Comparison of ENCODE assay signal across 24 cellular contexts in the genomic region with DNA sequence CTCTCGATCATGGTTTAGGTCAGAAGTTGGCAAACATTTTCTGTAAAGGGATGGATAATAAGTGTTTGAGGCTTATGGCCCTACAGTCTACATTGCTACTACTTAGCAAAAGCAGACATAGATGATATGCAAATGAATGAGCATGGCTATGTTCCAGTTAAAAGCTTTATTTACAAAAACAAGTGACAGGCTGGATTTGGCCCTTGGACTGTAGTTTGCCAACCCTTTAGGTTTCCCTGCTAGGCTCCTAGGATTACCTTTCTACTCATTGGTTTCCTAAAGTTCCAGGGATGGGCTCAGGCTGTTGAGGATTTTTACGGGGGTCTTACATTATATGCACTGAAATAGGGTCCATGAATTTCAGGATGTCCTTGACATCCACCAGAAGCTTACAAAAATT. TPM values are rescaled to one million over a fixed set of nuclear protein-coding genes. Genes with fewer than 3 reads are reported as not detected.
DNase-seq lines count a peak whose midpoint lies in the region; ATAC-seq and TF ChIP-seq lines count a peak whose summit lies in the region.
"Had no signal": no experiment of that assay in that cellular context is flagged by ENCODE, and none has a peak within 500 bp of the region (broad histone marks: within the 10 kb centered on the region; RNA-seq: fewer than 3 reads in every experiment).

No MANE protein-coding gene starts in this region.

- CTCF ChIA-PET in WTC11 (lab: Charles Lee): no interaction called here

- H3K9ac ChIP-seq in OCI-LY1 (ENCODE audit: low read length): peak overlapping the region; percentile 50; the same call in 1 of the 2 replicates

- H3K36me3 Mint-ChIP-seq in activated naive CD4-positive, alpha-beta T cell treated with anti-CD3 and anti-CD28 coated beads, Interleukin-2, amount 50 U/mL, for 24 hours: peaks cover 6% of the 10 kb centered on the region
- peaks cover 0 to 4% of the 10 kb centered on the region in 2 donors for H3K36me3 Mint-ChIP-seq in activated naive CD4-positive, alpha-beta T cell treated with anti-CD3 and anti-CD28 coated beads, Interleukin-2, amount 50 U/mL, for 72 hours
- H3K36me3 Mint-ChIP-seq in WTC11 (peaks cover 53% of the 10 kb centered on the region), naive B cell (peaks cover 0 to 15% of the 10 kb centered on the region in 2 donors)

- H3K4me1 ChIP-seq in OCI-LY1 (ENCODE audit: insufficient read depth, low read length, severe bottlenecking): peaks cover 69% of the 10 kb centered on the region

- TF ChIP-seq CTCF in OCI-LY1 (IDR thresholded peaks at IDR 0.05; ENCODE audit: low read length): no peak
- TF ChIP-seq CTCF in WTC11 (IDR thresholded peaks at IDR 0.05): no peak

- H3F3A ChIP-seq in OCI-LY1 (ENCODE audit: insufficient read depth, low read length): no peaks in the 10 kb centered on the region

- DNase-seq in activated naive CD4-positive, alpha-beta T cell treated with anti-CD3 and anti-CD28 coated beads, Interleukin-2, amount 50 U/mL, for 72 hours (ENCODE audit: low spot score in 2 of 2): no peak
- DNase-seq in WTC11 (ENCODE audit: low spot score) (no peak), naive B cell (no peak), C1 segment of cervical spinal cord (lab: John Stamatoyannopoulos, UW) (no peak)
- no peak for DNase-seq in activated CD4-positive, alpha-beta T cell treated with anti-CD3 and anti-CD28 coated beads, Interleukin-2, amount 50 U/mL, for 48 hours
- DNase-seq: 8988T; Calu3; CD4-positive, alpha-beta memory T cell; DMS53; MM.1S; NCI-H1092 treated with DMSO at 0.1 percent for 48 hours; NCI-H2081; NCI-H446; NCI-H748 treated with DMSO at 0.1 percent for 48 hours; NK-92 treated with Interleukin-12 subunit alpha and Interleukin-12 subunit beta, amount 100 ng/mL, for 24 hours; OCI-M1; Right ventricle myocardium superior had no signal

- H3K4me3 ChIP-seq in OCI-LY1 (ENCODE audit: low read depth, low read length, poor library complexity, severe bottlenecking): peak overlapping the region; percentile 47
- H3K4me3 ChIP-seq: HAP-1 had no signal

- POLR2A ChIA-PET in WTC11 (lab: Charles Lee): no interaction called here

- no peaks in the 10 kb centered on the region for H4K20me1 ChIP-seq in OCI-LY1 (ENCODE audit: insufficient read depth, low read length)

- peaks cover 41% of the 10 kb centered on the region for H3K36me3 ChIP-seq in OCI-LY1 (ENCODE audit: insufficient read depth, low read length)

- no peaks in the 10 kb centered on the region for H3K9me2 ChIP-seq in OCI-LY1 (ENCODE audit: low read depth, low read length)

- no peaks in the 10 kb centered on the region for H3K79me2 ChIP-seq in OCI-LY1 (ENCODE audit: insufficient read depth, low read length)

- no peaks in the 10 kb centered on the region for H3K27me3 ChIP-seq in OCI-LY1 (ENCODE audit: insufficient read depth, low read length)

- peak overlapping the region; percentile 60 for H3K4me2 ChIP-seq in OCI-LY1 (ENCODE audit: low read length)

- no peak for ATAC-seq in activated naive CD4-positive, alpha-beta T cell treated with anti-CD3 and anti-CD28 coated beads, Interleukin-2, amount 50 U/mL, for 72 hours
- no peak for ATAC-seq in WTC11
- ATAC-seq in naive B cell (ENCODE audit: low read depth in 2 of 2): no peak
- ATAC-seq in HG02981 (IDR thresholded peaks at IDR 0.05; ENCODE audit: unreplicated experiment): no peak

- H3K4me3 Mint-ChIP-seq in activated naive CD4-positive, alpha-beta T cell treated with anti-CD3 and anti-CD28 coated beads, Interleukin-2, amount 50 U/mL, for 24 hours: no peak overlapping the region
- H3K4me3 Mint-ChIP-seq in WTC11: no peak overlapping the region
- no peak overlapping the region for H3K4me3 Mint-ChIP-seq in naive B cell
- H3K4me3 Mint-ChIP-seq: CD4-positive, alpha-beta memory T cell had no signal

- peak overlapping the region; percentile 23 for H3K27ac Mint-ChIP-seq in activated naive CD4-positive, alpha-beta T cell treated with anti-CD3 and anti-CD28 coated beads, Interleukin-2, amount 50 U/mL, for 24 hours
- no peak overlapping the region for H3K27ac Mint-ChIP-seq in activated naive CD4-positive, alpha-beta T cell treated with anti-CD3 and anti-CD28 coated beads, Interleukin-2, amount 50 U/mL, for 72 hours
- peak overlapping the region; percentile 41; the same call in 1 of the 2 replicates for H3K27ac Mint-ChIP-seq in WTC11
- peak overlapping the region in 5 of 6 donors; percentile 10 to 81 (median 30) for H3K27ac Mint-ChIP-seq in naive B cell

- H2AFZ ChIP-seq in OCI-LY1 (ENCODE audit: low read length): no peak overlapping the region

- no peaks in the 10 kb centered on the region for H3K9me3 ChIP-seq in OCI-LY1 (ENCODE audit: low read length)
- H3K9me3 ChIP-seq: HAP-1 had no signal

- H3K9me3 Mint-ChIP-seq in activated naive CD4-positive, alpha-beta T cell treated with anti-CD3 and anti-CD28 coated beads, Interleukin-2, amount 50 U/mL, for 24 hours: no peaks in the 10 kb centered on the region
- no peaks in the 10 kb centered on the region for H3K9me3 Mint-ChIP-seq in activated naive CD4-positive, alpha-beta T cell treated with anti-CD3 and anti-CD28 coated beads, Interleukin-2, amount 50 U/mL, for 72 hours
- H3K9me3 Mint-ChIP-seq in WTC11 (no peaks in the 10 kb centered on the region), naive B cell (no peaks in the 10 kb centered on the region)
- H3K9me3 Mint-ChIP-seq: IgD-negative memory B cell had no signal

- H3K27ac ChIP-seq in OCI-LY1 (ENCODE audit: low read depth, low read length, poor library complexity, severe bottlenecking): peak overlapping the region; percentile 87
- H3K27ac ChIP-seq: HL-60 had no signal

- H3K4me1 Mint-ChIP-seq in activated naive CD4-positive, alpha-beta T cell treated with anti-CD3 and anti-CD28 coated beads, Interleukin-2, amount 50 U/mL, for 24 hours: no peaks in the 10 kb centered on the region
- H3K4me1 Mint-ChIP-seq in WTC11 (peaks cover 14% of the 10 kb centered on the region), naive B cell (peaks cover 28 to 56% (median 54%) of the 10 kb centered on the region in 3 donors)
- H3K4me1 Mint-ChIP-seq: CD4-positive, alpha-beta memory T cell had no signal

- no peaks in the 10 kb centered on the region for H3K27me3 Mint-ChIP-seq in activated naive CD4-positive, alpha-beta T cell treated with anti-CD3 and anti-CD28 coated beads, Interleukin-2, amount 50 U/mL, for 24 hours
- H3K27me3 Mint-ChIP-seq in WTC11 (ENCODE audit: low read depth) (no peaks in the 10 kb centered on the region), naive B cell (no peaks in the 10 kb centered on the region)
- H3K27me3 Mint-ChIP-seq: CD4-positive, alpha-beta memory T cell had no signal

TF ChIP-seq in WTC11, 78 proteins besides CTCF, POLR2A, EP300 and RAD21 (continues in another document):
- TF ChIP-seq, protein P1, sequence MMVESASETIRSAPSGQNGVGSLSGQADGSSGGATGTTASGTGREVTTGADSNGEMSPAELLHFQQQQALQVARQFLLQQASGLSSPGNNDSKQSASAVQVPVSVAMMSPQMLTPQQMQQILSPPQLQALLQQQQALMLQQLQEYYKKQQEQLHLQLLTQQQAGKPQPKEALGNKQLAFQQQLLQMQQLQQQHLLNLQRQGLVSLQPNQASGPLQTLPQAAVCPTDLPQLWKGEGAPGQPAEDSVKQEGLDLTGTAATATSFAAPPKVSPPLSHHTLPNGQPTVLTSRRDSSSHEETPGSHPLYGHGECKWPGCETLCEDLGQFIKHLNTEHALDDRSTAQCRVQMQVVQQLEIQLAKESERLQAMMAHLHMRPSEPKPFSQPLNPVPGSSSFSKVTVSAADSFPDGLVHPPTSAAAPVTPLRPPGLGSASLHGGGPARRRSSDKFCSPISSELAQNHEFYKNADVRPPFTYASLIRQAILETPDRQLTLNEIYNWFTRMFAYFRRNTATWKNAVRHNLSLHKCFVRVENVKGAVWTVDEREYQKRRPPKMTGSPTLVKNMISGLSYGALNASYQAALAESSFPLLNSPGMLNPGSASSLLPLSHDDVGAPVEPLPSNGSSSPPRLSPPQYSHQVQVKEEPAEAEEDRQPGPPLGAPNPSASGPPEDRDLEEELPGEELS (CRISPR knock-in tag; IDR thresholded peaks at IDR 0.05): no peak
- TF ChIP-seq SOX15 (CRISPR knock-in tag; IDR thresholded peaks at IDR 0.05) (no peak), ESRRA (CRISPR knock-in tag; IDR thresholded peaks at IDR 0.05; ENCODE audit: borderline replicate concordance) (no peak)
- TF ChIP-seq, protein P2, sequence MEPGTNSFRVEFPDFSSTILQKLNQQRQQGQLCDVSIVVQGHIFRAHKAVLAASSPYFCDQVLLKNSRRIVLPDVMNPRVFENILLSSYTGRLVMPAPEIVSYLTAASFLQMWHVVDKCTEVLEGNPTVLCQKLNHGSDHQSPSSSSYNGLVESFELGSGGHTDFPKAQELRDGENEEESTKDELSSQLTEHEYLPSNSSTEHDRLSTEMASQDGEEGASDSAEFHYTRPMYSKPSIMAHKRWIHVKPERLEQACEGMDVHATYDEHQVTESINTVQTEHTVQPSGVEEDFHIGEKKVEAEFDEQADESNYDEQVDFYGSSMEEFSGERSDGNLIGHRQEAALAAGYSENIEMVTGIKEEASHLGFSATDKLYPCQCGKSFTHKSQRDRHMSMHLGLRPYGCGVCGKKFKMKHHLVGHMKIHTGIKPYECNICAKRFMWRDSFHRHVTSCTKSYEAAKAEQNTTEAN (CRISPR knock-in tag; IDR thresholded peaks at IDR 0.05): no peak

RNA-seq across cellular contexts. Expression of a gene that starts 57.5 kb away (rescaled TPM):
- total RNA-seq in activated naive CD4-positive, alpha-beta T cell treated with anti-CD3 and anti-CD28 coated beads, Interleukin-2, amount 50 U/mL, for 72 hours: 1 to 10 TPM in 1 of 2 donors, under 1 TPM in 1; 0.23 to 1.7 TPM
- total RNA-seq in WTC11 (2021): 0.63 to 0.66 TPM in 2 of 3 replicates, not detected in the other
- not detected for polyA plus RNA-seq in naive B cell (ENCODE audit: low read depth in 6 of 6)
- total RNA-seq: Right ventricle myocardium superior had no signal
- polyA plus RNA-seq: BJ; CD4-positive, alpha-beta memory T cell; IgD-negative memory B cell had no signal

Comparison
In these comparisons a context has a peak if more than half of its experiments do, and no peak if none do; other contexts are left out.
1. H3K27ac Mint-ChIP-seq: peak in activated naive CD4-positive, alpha-beta T cell treated with anti-CD3 and anti-CD28 coated beads, Interleukin-2, amount 50 U/mL, for 24 hours (single experiment), WTC11 (single experiment) and naive B cell (5 of 6); none in activated naive CD4-positive, alpha-beta T cell treated with anti-CD3 and anti-CD28 coated beads, Interleukin-2, amount 50 U/mL, for 72 hours (0 of 2).